ENCODE assay signal across 19 cellular contexts in genomic region chr6:101085327-101085726, GRCh38.
DNase-seq lines count a peak whose midpoint lies in the region; ATAC-seq lines count a peak whose summit lies in the region.
"Had no signal": no experiment of that assay in that cellular context is flagged by ENCODE, and none has a peak within 500 bp of the region (broad histone marks: within the 10 kb centered on the region; RNA-seq: fewer than 3 reads in every experiment).

No MANE protein-coding gene starts in this region.

- H3K36me3 Mint-ChIP-seq in activated CD4-positive, alpha-beta memory T cell treated with anti-CD3 and anti-CD28 coated beads, Interleukin-2, amount 10 ng/mL, durations not matched to agents 7 days and 5 days (ENCODE audit: low read depth): no peaks in the 10 kb centered on the region
- H3K36me3 Mint-ChIP-seq: activated naive CD8-positive, alpha-beta T cell treated with anti-CD3 and anti-CD28 coated beads for 36 hours had no signal

- POLR2A ChIA-PET in activated CD4-positive, alpha-beta memory T cell treated with anti-CD3 and anti-CD28 coated beads, Interleukin-2, amount 10 ng/mL, durations not matched to agents 7 days and 5 days (lab: Charles Lee): no interaction called here

- no peak for ATAC-seq in Right ventricle myocardium superior (ENCODE audit: poor library complexity)
- no peak for ATAC-seq in GM21360 (IDR thresholded peaks at IDR 0.05; ENCODE audit: unreplicated experiment)
- ATAC-seq: activated CD4-positive, alpha-beta T cell treated with anti-CD3 and anti-CD28 coated beads for 36 hours; gastroesophageal sphincter; left colon had no signal

- DNase-seq in EH (ENCODE audit: low read depth) (peak; percentile 52), M059J (ENCODE audit: low read depth) (peak; percentile 67), astrocyte of the hippocampus (ENCODE audit: low read depth, low spot score) (peak; percentile 85), left kidney (ENCODE audit: low read depth, low spot score) (peak; percentile 12), Right ventricle myocardium superior (no peak), HPDE6-E6E7 (ENCODE audit: extremely low spot score) (no peak)
- no peak for DNase-seq in activated CD4-positive, alpha-beta memory T cell treated with anti-CD3 and anti-CD28 coated beads, Interleukin-2, amount 10 ng/mL, durations not matched to agents 7 days and 5 days
- DNase-seq: activated CD4-positive, alpha-beta T cell treated with anti-CD3 and anti-CD28 coated beads for 36 hours; activated naive CD8-positive, alpha-beta T cell treated with anti-CD3 and anti-CD28 coated beads for 36 hours; DMS 273 treated with DMSO at 0.1 percent for 48 hours; erythroblast; left colon; NCI-H1417; Peyer's patch; stimulated activated CD4-positive, alpha-beta T cell treated with anti-CD3 and anti-CD28 coated beads, Interleukin-12 subunit alpha, Interleukin-12 subunit beta, amount 100 ng/mL, for 4 hours had no signal

- H3K9me3 Mint-ChIP-seq in activated CD4-positive, alpha-beta memory T cell treated with anti-CD3 and anti-CD28 coated beads, Interleukin-2, amount 10 ng/mL, durations not matched to agents 7 days and 5 days: no peaks in the 10 kb centered on the region

- no peak overlapping the region for H3K4me3 Mint-ChIP-seq in activated CD4-positive, alpha-beta memory T cell treated with anti-CD3 and anti-CD28 coated beads, Interleukin-2, amount 10 ng/mL, durations not matched to agents 7 days and 5 days
- H3K4me3 Mint-ChIP-seq: activated CD4-positive, alpha-beta T cell treated with anti-CD3 and anti-CD28 coated beads for 36 hours; activated naive CD8-positive, alpha-beta T cell treated with anti-CD3 and anti-CD28 coated beads for 36 hours; activated T-helper 1 cell treated with anti-CD3 and anti-CD28 coated beads, Interleukin-12 subunit alpha, Interleukin-12 subunit beta, Interleukin-2, Interleukin-4 antibody, amounts not matched to agents 30 ng/mL and 10 ng/mL and 1 ng/mL, durations not matched to agents 14 hours and 24 hours and 36 hours; neural crest cell had no signal

- CTCF ChIA-PET in activated CD4-positive, alpha-beta memory T cell treated with anti-CD3 and anti-CD28 coated beads, Interleukin-2, amount 10 ng/mL, durations not matched to agents 7 days and 5 days (lab: Charles Lee): no interaction called here

- H3K4me1 Mint-ChIP-seq in activated CD4-positive, alpha-beta memory T cell treated with anti-CD3 and anti-CD28 coated beads, Interleukin-2, amount 10 ng/mL, durations not matched to agents 7 days and 5 days: no peaks in the 10 kb centered on the region
- H3K4me1 Mint-ChIP-seq: activated CD4-positive, alpha-beta T cell treated with anti-CD3 and anti-CD28 coated beads for 36 hours; activated naive CD8-positive, alpha-beta T cell treated with anti-CD3 and anti-CD28 coated beads for 36 hours had no signal

- intact Hi-C loops in Right ventricle myocardium superior (cut with DNase I): no loop called here

- no peak overlapping the region for H3K27ac Mint-ChIP-seq in activated CD4-positive, alpha-beta memory T cell treated with anti-CD3 and anti-CD28 coated beads, Interleukin-2, amount 10 ng/mL, durations not matched to agents 7 days and 5 days
- H3K27ac Mint-ChIP-seq: activated CD4-positive, alpha-beta T cell treated with anti-CD3 and anti-CD28 coated beads for 36 hours; activated naive CD8-positive, alpha-beta T cell treated with anti-CD3 and anti-CD28 coated beads for 36 hours; activated T-helper 1 cell treated with anti-CD3 and anti-CD28 coated beads, Interleukin-12 subunit alpha, Interleukin-12 subunit beta, Interleukin-2, Interleukin-4 antibody, amounts not matched to agents 30 ng/mL and 10 ng/mL and 1 ng/mL, durations not matched to agents 14 hours and 24 hours and 36 hours had no signal

- no peaks in the 10 kb centered on the region for H3K27me3 Mint-ChIP-seq in activated CD4-positive, alpha-beta memory T cell treated with anti-CD3 and anti-CD28 coated beads, Interleukin-2, amount 10 ng/mL, durations not matched to agents 7 days and 5 days
- H3K27me3 Mint-ChIP-seq: activated CD4-positive, alpha-beta T cell treated with anti-CD3 and anti-CD28 coated beads for 36 hours had no signal

Comparison
In these comparisons a context has a peak if more than half of its experiments do, and no peak if none do; other contexts are left out.
1. DNase-seq: peak in EH (single experiment), M059J (single experiment), astrocyte of the hippocampus (single experiment) and left kidney (single experiment); none in activated CD4-positive, alpha-beta memory T cell treated with anti-CD3 and anti-CD28 coated beads, Interleukin-2, amount 10 ng/mL, durations not matched to agents 7 days and 5 days (single experiment), Right ventricle myocardium superior (single experiment) and HPDE6-E6E7 (single experiment).